ENCODE assay signal across 8 cellular contexts in the genomic region with DNA sequence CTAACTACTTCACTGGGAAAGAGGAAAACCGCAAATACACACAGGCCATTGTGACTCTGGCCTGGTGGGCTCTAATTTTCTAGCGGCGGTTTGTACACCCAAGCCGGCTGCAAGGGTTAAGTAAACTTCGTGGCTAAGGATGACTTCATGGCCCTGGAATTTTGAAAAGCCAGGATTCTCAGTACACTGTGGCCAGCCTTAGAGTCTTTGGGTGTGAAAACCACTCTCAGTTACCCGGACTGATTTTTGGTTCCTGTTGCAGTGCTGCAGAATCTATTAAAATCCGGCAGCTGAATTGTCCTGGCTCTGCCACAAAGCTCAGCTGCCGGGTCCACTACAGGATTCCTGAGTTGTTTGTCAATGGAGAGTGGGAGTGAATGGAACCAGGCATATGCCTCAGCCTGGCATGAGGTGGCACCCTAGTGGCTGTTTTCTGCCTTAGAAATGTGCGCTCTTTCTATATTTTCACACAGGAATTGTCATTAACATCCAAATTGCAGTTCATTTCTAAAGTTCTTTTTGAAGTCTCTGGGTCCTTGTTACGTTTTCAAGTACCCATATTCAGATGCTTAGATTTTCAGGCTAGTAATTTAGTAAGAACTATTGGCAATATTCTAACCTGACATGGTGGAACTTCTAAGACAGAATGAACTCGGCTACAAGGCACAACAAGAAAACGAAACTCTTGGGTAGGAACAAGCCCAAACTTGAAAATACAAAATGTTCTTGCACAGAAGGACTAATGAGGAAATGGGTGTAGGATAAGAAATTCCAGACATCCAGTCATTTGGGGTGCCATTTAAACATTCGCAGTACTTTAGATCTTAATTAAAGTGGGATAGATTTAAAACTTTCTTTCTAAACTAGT.
DNase-seq lines count a peak whose midpoint lies in the region; ATAC-seq, FAIRE-seq and TF ChIP-seq lines count a peak whose summit lies in the region.

No MANE protein-coding gene starts in this region.

- H3K4me3 ChIP-seq in GM12878 (no peak overlapping the region), hepatocyte (no peak overlapping the region)

- TF ChIP-seq POLR2A in GM12878 (IDR thresholded peaks at IDR 0.05; ENCODE audit: low read depth, low read length): no peak

- H3K27me3 Mint-ChIP-seq in activated T-helper 17 cell treated with anti-CD3 and anti-CD28 coated beads, Interleukin-2, amount 50 U/mL, for 72 hours: no peaks in the 10 kb centered on the region
- H3K27me3 Mint-ChIP-seq in T-helper 17 cell: no peaks in the 10 kb centered on the region

- no peak overlapping the region for H3K4me3 Mint-ChIP-seq in activated T-helper 17 cell treated with anti-CD3 and anti-CD28 coated beads, Interleukin-2, amount 50 U/mL, for 72 hours
- H3K4me3 Mint-ChIP-seq in T-helper 17 cell: no peak overlapping the region

- H3K9me2 ChIP-seq in hepatocyte (replicated peaks; ENCODE audit: insufficient read depth): no peaks in the 10 kb centered on the region

- H3K4me2 ChIP-seq in GM12878 (ENCODE audit: control insufficient read depth, insufficient read depth): no peak overlapping the region
- peak overlapping the region; percentile 49 for H3K4me2 ChIP-seq in hepatocyte

- FAIRE-seq in GM12878 (lab: Jason Lieb, UNC): no peak

- H3K36me3 ChIP-seq in GM12878 (ENCODE audit: control insufficient read depth in 2 of 2, insufficient read depth in 2 of 2, low read length in 1 of 2) (no peaks in the 10 kb centered on the region), hepatocyte (replicated peaks; ENCODE audit: insufficient read depth, low read depth) (no peaks in the 10 kb centered on the region)

- CTCF ChIA-PET in GM12878 (lab: Yijun Ruan, JAX): interaction anchor here (0.6 to 1.0 kb wide), 2 partner anchors 10 to 15 kb away, joined by 3 read pairs; no protein-coding TSS in a partner anchor

- SMC1A ChIA-PET in GM12878 (lab: Charles Lee; ENCODE audit: uncharacterized antibody, unreplicated experiment): no interaction called here

- 24% methylated on average over 13 of the region's 13 CpGs for WGBS in GM12878 (ENCODE audit: insufficient coverage, insufficient replicate concordance, low lambda C conversion rate, missing lambda C conversion rate)
- 33% methylated on average over 13 of the region's 13 CpGs for WGBS in hepatocyte (ENCODE audit: low lambda C conversion rate, missing lambda C conversion rate)

- H3K4me1 Mint-ChIP-seq in activated T-helper 17 cell treated with anti-CD3 and anti-CD28 coated beads, Interleukin-2, amount 50 U/mL, for 72 hours: no peaks in the 10 kb centered on the region
- H3K4me1 Mint-ChIP-seq in T-helper 17 cell: no peaks in the 10 kb centered on the region

- no peaks in the 10 kb centered on the region for H4K20me1 ChIP-seq in GM12878 (ENCODE audit: control insufficient read depth, insufficient read depth)
- H4K20me1 ChIP-seq in hepatocyte (ENCODE audit: insufficient read depth, poor library complexity, severe bottlenecking): no peaks in the 10 kb centered on the region

- no peaks in the 10 kb centered on the region for H3K79me2 ChIP-seq in GM12878 (ENCODE audit: control insufficient read depth, insufficient read depth, low read length)
- H3K79me2 ChIP-seq in hepatocyte: peaks cover 1% of the 10 kb centered on the region

- peaks cover 0 to 2% of the 10 kb centered on the region in 2 experiments; a peak in 3 of 4 replicates for H3K27me3 ChIP-seq in GM12878 (replicated peaks in 1 of 2; ENCODE audit: control insufficient read depth in 2 of 2, insufficient read depth in 2 of 2, low read length in 1 of 2)
- H3K27me3 ChIP-seq in hepatocyte: no peaks in the 10 kb centered on the region

- RAD21 ChIA-PET in GM12878 (lab: Charles Lee; ENCODE audit: unreplicated experiment): no interaction called here

- TF ChIP-seq RAD21 in GM12878 (IDR thresholded peaks at IDR 0.05; ENCODE audit: insufficient read depth, low read depth, low read length): no peak

- H3K9me3 ChIP-seq in GM12878 (replicated peaks; ENCODE audit: control insufficient read depth, insufficient read depth, low read length) (no peaks in the 10 kb centered on the region), hepatocyte (ENCODE audit: low read depth) (no peaks in the 10 kb centered on the region), T-helper 17 cell (ENCODE audit: control insufficient read depth, low read length, poor library complexity, severe bottlenecking) (no peaks in the 10 kb centered on the region)

- no peaks in the 10 kb centered on the region for H3K36me3 Mint-ChIP-seq in activated T-helper 17 cell treated with anti-CD3 and anti-CD28 coated beads, Interleukin-2, amount 50 U/mL, for 72 hours (ENCODE audit: low read depth)
- H3K36me3 Mint-ChIP-seq in T-helper 17 cell (ENCODE audit: low read depth): no peaks in the 10 kb centered on the region

- no peak for TF ChIP-seq EP300 in GM12878 (IDR thresholded peaks at IDR 0.05; ENCODE audit: borderline replicate concordance in 1 of 2, control insufficient read depth in 1 of 2, low read depth in 2 of 2, low read length in 2 of 2)

- intact Hi-C loops in GM12878 (cut with micrococcal nuclease; ENCODE audit: unreplicated experiment): loop anchor here (10.0 kb wide), 1 partner anchor 263 kb away; no protein-coding TSS in a partner anchor

- H3K27ac Mint-ChIP-seq in activated T-helper 17 cell treated with anti-CD3 and anti-CD28 coated beads, Interleukin-2, amount 50 U/mL, for 72 hours: no peak overlapping the region
- no peak overlapping the region for H3K27ac Mint-ChIP-seq in T-helper 17 cell

- H3K27ac ChIP-seq in GM12878 (ENCODE audit: control insufficient read depth, insufficient read depth): no peak overlapping the region
- peak overlapping the region; percentile 84 for H3K27ac ChIP-seq in hepatocyte

- no peak overlapping the region for H3K9ac ChIP-seq in GM12878 (ENCODE audit: control insufficient read depth, insufficient read depth, low read length)

- no peaks in the 10 kb centered on the region for H3K9me3 Mint-ChIP-seq in activated T-helper 17 cell treated with anti-CD3 and anti-CD28 coated beads, Interleukin-2, amount 50 U/mL, for 72 hours

- DNase-seq in NCI-H2196 treated with DMSO at 0.1 percent for 48 hours (lab: John Stamatoyannopoulos, UW; ENCODE audit: unreplicated experiment) (peak; percentile 90), GM12878 (ENCODE audit: low read depth, low spot score) (no peak), hepatocyte (ENCODE audit: low spot score) (peak; percentile 78), retina (peak; percentile 74), T-helper 17 cell (no peak)

- TF ChIP-seq CTCF in GM12878 (IDR thresholded peaks at IDR 0.05 in 2 of 3, conservative IDR thresholded peaks at IDR 0.05 in 1 of 3; ENCODE audit: control insufficient read depth in 2 of 3, extremely low read depth in 1 of 3, insufficient read depth in 1 of 3, low read depth in 3 of 3, low read length in 3 of 3) (peak in 2 of 3 experiments; percentile 9 to 25; a peak in 2 of 6 replicates), hepatocyte (IDR thresholded peaks at IDR 0.05; ENCODE audit: poor library complexity) (peak; percentile 71)

- H3K4me1 ChIP-seq in GM12878 (ENCODE audit: control insufficient read depth, insufficient read depth, low read length): no peaks in the 10 kb centered on the region
- peaks cover 16% of the 10 kb centered on the region for H3K4me1 ChIP-seq in hepatocyte (ENCODE audit: insufficient read depth)

- H2AFZ ChIP-seq in GM12878 (ENCODE audit: control insufficient read depth, low read depth, low read length): no peak overlapping the region
- no peak overlapping the region for H2AFZ ChIP-seq in hepatocyte

- in situ Hi-C loops in GM12878 (cut with MboI): no loop called here

- POLR2A ChIA-PET in GM12878 (lab: Charles Lee): no interaction called here

- ATAC-seq in GM18498 (IDR thresholded peaks at IDR 0.05; ENCODE audit: unreplicated experiment): peak; percentile 62
- ATAC-seq in GM12878: no peak
- ATAC-seq in activated T-helper 17 cell treated with anti-CD3 and anti-CD28 coated beads, Interleukin-2, amount 50 U/mL, for 72 hours (replicated peaks): no peak
- ATAC-seq in T-helper 17 cell: no peak
- ATAC-seq in HG03108 (IDR thresholded peaks at IDR 0.05; ENCODE audit: unreplicated experiment): no peak

- no TSS peak for BruUV-seq in GM12878 (replicated peaks; lab: Mats Ljungman, UMichigan)

TF ChIP-seq in GM12878, 131 proteins besides CTCF, POLR2A, EP300 and RAD21:
- TF ChIP-seq SMC3 (IDR thresholded peaks at IDR 0.05; ENCODE audit: borderline replicate concordance, low read length): peak; percentile 31; the same call in 1 of the 2 replicates
- TF ChIP-seq SP1 (IDR thresholded peaks at IDR 0.05; ENCODE audit: low read depth, low read length): no peak
- TF ChIP-seq POLR2AphosphoS2 (IDR thresholded peaks at IDR 0.05; ENCODE audit: low read depth, low read length): no peak
- no peak for TF ChIP-seq KAT2A (conservative IDR thresholded peaks at IDR 0.05; ENCODE audit: control insufficient read depth, low read depth, low read length)

Comparison
In these comparisons a context has a peak if more than half of its experiments do, and no peak if none do; other contexts are left out.
1. DNase-seq: peak in NCI-H2196 treated with DMSO at 0.1 percent for 48 hours (single experiment), hepatocyte (single experiment) and retina (single experiment); none in GM12878 (single experiment) and T-helper 17 cell (0 of 3).